29 cellular contexts compared by ENCODE assay signal in genomic region chr22:22092974-22093373, GRCh38.
"Had no signal": no experiment of that assay in that cellular context is flagged by ENCODE, and none has a peak within 500 bp of the region (broad histone marks: within the 10 kb centered on the region; RNA-seq: fewer than 3 reads in every experiment).

No MANE protein-coding gene starts in this region.

- H3K36me3 Mint-ChIP-seq: activated naive CD8-positive, alpha-beta T cell treated with anti-CD3 and anti-CD28 coated beads, Interleukin-2, amount 10 ng/mL, durations not matched to agents 7 days and 5 days; brain had no signal

- H3K9me3 ChIP-seq: ascending aorta, gastroesophageal sphincter, ovary, suprapubic skin, tibial artery, upper lobe of right lung had no signal

- H3K4me3 Mint-ChIP-seq: activated naive CD4-positive, alpha-beta T cell treated with anti-CD3 and anti-CD28 coated beads for 36 hours; activated naive CD8-positive, alpha-beta T cell treated with anti-CD3 and anti-CD28 coated beads, Interleukin-2, amount 10 ng/mL, durations not matched to agents 7 days and 5 days; brain; effector memory CD8-positive, alpha-beta T cell; nephron had no signal

- H3K27me3 ChIP-seq: ascending aorta, ovary had no signal

- H3K27ac ChIP-seq: ascending aorta, gastroesophageal sphincter, hepatocyte, ovary, skin epidermis, suprapubic skin, tibial artery, upper lobe of right lung had no signal

- H3K27ac Mint-ChIP-seq: activated naive CD4-positive, alpha-beta T cell treated with anti-CD3 and anti-CD28 coated beads for 36 hours; activated naive CD8-positive, alpha-beta T cell treated with anti-CD3 and anti-CD28 coated beads, Interleukin-2, amount 10 ng/mL, durations not matched to agents 7 days and 5 days; brain; effector memory CD8-positive, alpha-beta T cell; nephron; progenitor cell of endocrine pancreas had no signal

- H3K4me1 Mint-ChIP-seq: brain, nephron had no signal

- H3K36me3 ChIP-seq: ascending aorta, gastroesophageal sphincter, ovary, suprapubic skin, tibial artery, upper lobe of right lung had no signal

- H3K79me2 ChIP-seq: hepatocyte had no signal

- ATAC-seq: effector memory CD8-positive, alpha-beta T cell; gastroesophageal sphincter; left ventricle myocardium superior; sciatic nerve; upper lobe of right lung had no signal

- H3K4me3 ChIP-seq: ascending aorta, gastroesophageal sphincter, hepatocyte, ovary, skin epidermis, suprapubic skin, tibial artery, upper lobe of right lung had no signal

- H3K4me1 ChIP-seq: ascending aorta, gastroesophageal sphincter, suprapubic skin, tibial artery, upper lobe of right lung had no signal

- H3K9me3 Mint-ChIP-seq: activated naive CD4-positive, alpha-beta T cell treated with anti-CD3 and anti-CD28 coated beads for 36 hours; activated naive CD8-positive, alpha-beta T cell treated with anti-CD3 and anti-CD28 coated beads, Interleukin-2, amount 10 ng/mL, durations not matched to agents 7 days and 5 days; effector memory CD8-positive, alpha-beta T cell; nephron had no signal

- H2AFZ ChIP-seq: hepatocyte had no signal

- H3K4me2 ChIP-seq: hepatocyte had no signal

- DNase-seq: activated CD4-positive, alpha-beta T cell treated with anti-CD3 and anti-CD28 coated beads, Interleukin-2, amount 50 U/mL, for 4 hours; activated CD4-positive, CD25-positive, alpha-beta regulatory T cell treated with anti-CD3 and anti-CD28 coated beads, Interleukin-2, amount 50 U/mL, for 72 hours; activated CD8-positive, alpha-beta memory T cell treated with anti-CD3 and anti-CD28 coated beads, Interleukin-2, amount 50 U/mL, for 4 hours; activated effector memory CD4-positive, alpha-beta T cell treated with Interleukin-2 at 50 U/mL for 16 hours; activated naive CD4-positive, alpha-beta T cell treated with anti-CD3 and anti-CD28 coated beads for 36 hours; activated naive CD8-positive, alpha-beta T cell treated with anti-CD3 and anti-CD28 coated beads, Interleukin-2, amount 10 ng/mL, durations not matched to agents 7 days and 5 days; activated T-cell treated with anti-CD3 and anti-CD28 coated beads, Interleukin-2, amount 50 U/mL, for 1 hour; caudate nucleus; cortex of kidney; effector memory CD8-positive, alpha-beta T cell; erythroblast; islet precursor cell; left ventricle myocardium superior; mammary epithelial cell; ovary; stimulated activated CD4-positive, alpha-beta T cell treated with anti-CD3 and anti-CD28 coated beads, Interleukin-12 subunit alpha, Interleukin-12 subunit beta, amount 100 ng/mL, for 4 hours; stimulated activated CD4-positive, alpha-beta T cell treated with anti-CD3 and anti-CD28 coated beads, Interleukin-4, amount 100 ng/mL, for 1 hour; SW 1271; tibial artery; upper lobe of right lung had no signal
